Comparison of ENCODE assay signal across 22 cellular contexts in the genomic region with DNA sequence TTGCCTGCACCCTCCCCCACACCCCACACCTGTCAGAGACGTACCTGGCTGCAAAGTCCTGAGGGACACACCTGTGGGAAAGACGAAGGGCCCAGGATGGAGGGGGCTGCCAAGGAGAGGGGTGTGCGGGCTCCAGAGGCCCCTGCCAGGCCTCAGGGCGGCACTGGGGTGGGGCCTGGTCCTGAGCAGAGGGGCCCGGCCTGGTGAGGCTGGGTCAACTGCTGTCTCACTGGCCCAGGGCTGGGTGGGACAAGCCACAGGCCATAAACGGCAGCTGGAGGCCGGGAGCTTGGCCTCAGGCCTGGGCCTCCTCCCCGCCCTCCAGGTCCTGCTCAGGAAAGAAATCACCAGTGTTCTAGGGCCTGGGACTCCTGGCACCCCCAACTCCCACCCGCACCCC. TPM values are rescaled to one million over a fixed set of nuclear protein-coding genes. Genes with fewer than 3 reads are reported as not detected.
A peak's percentile ranks its signal among the peaks of the same experiment; 100 is the strongest.
DNase-seq lines count a peak whose midpoint lies in the region; ATAC-seq and TF ChIP-seq lines count a peak whose summit lies in the region.
"Had no signal": no experiment of that assay in that cellular context is flagged by ENCODE, and none has a peak within 500 bp of the region (broad histone marks: within the 10 kb centered on the region; RNA-seq: fewer than 3 reads in every experiment).

No MANE protein-coding gene starts in this region.

- H3K4me3 ChIP-seq in colonic mucosa: no peak overlapping the region
- no peak overlapping the region for H3K4me3 ChIP-seq in rectal smooth muscle tissue (ENCODE audit: low read length)
- H3K4me3 ChIP-seq in spleen: no peak overlapping the region
- H3K4me3 ChIP-seq: GM12878, HAP-1 had no signal

- H3K36me3 ChIP-seq in colonic mucosa (no peaks in the 10 kb centered on the region), rectal smooth muscle tissue (ENCODE audit: control insufficient read depth, insufficient read depth, low read length) (peaks cover 6% of the 10 kb centered on the region), spleen (no peaks in the 10 kb centered on the region)
- H3K36me3 ChIP-seq: BE2C, HAP-1 had no signal

- DNase-seq in colonic mucosa (peak; percentile 31), left colon (peak; percentile 49 to 68), A172 (ENCODE audit: low spot score) (no peak), spleen (no peak)
- DNase-seq: ACHN; BE2C; C1 segment of cervical spinal cord; CD4-positive, CD25-positive, alpha-beta regulatory T cell; CD8-positive, alpha-beta memory T cell; COR-L47; DMS 273 treated with DMSO at 0.1 percent for 48 hours; DMS53; DND-41; EL had no signal

- H3K27me3 ChIP-seq in colonic mucosa (no peaks in the 10 kb centered on the region), rectal smooth muscle tissue (ENCODE audit: control insufficient read depth, insufficient read depth, low read length) (no peaks in the 10 kb centered on the region), spleen (replicated peaks in 1 of 7) (peaks cover 0 to 38% (median 0%) of the 10 kb centered on the region in 7 donors)

- TF ChIP-seq CTCF in colonic mucosa (IDR thresholded peaks at IDR 0.05) (no peak), spleen (IDR thresholded peaks at IDR 0.05 in 8 of 11, conservative IDR thresholded peaks at IDR 0.05 in 3 of 11) (no peak)

- H3K9ac ChIP-seq in colonic mucosa (ENCODE audit: low read depth in 2 of 2, low read length in 2 of 2): no peak overlapping the region
- H3K9ac ChIP-seq in rectal smooth muscle tissue (ENCODE audit: low read length): no peak overlapping the region

- 78 to 84% (median 80%) methylated on average over 3 to 9 of the region's 9 CpGs for WGBS in spleen, 5 donors

- intact Hi-C loops in colonic mucosa (cut with DNase I) (no loop called here), left colon (cut with DNase I, micrococcal nuclease) (no loop called here), spleen (cut with DNase I; ENCODE audit: low total_unique reads) (no loop called here)

- ATAC-seq in left colon: peak; percentile 73
- no peak for ATAC-seq in HG03439 (IDR thresholded peaks at IDR 0.05; ENCODE audit: unreplicated experiment)
- ATAC-seq: GM12878 had no signal

- no peak for TF ChIP-seq POLR2A in spleen (IDR thresholded peaks at IDR 0.05)

- no peak overlapping the region for H3K27ac ChIP-seq in colonic mucosa
- peak overlapping the region; percentile 22 for H3K27ac ChIP-seq in rectal smooth muscle tissue (ENCODE audit: low read depth, low read length)
- H3K27ac ChIP-seq in spleen: no peak overlapping the region
- H3K27ac ChIP-seq: HL-60 had no signal

- no peaks in the 10 kb centered on the region for H3K9me3 ChIP-seq in colonic mucosa
- no peaks in the 10 kb centered on the region for H3K9me3 ChIP-seq in spleen
- H3K9me3 ChIP-seq: BE2C, HAP-1 had no signal

- H3K4me1 ChIP-seq in colonic mucosa (no peaks in the 10 kb centered on the region), rectal smooth muscle tissue (ENCODE audit: control insufficient read depth, insufficient read depth, low read length) (no peaks in the 10 kb centered on the region), spleen (no peaks in the 10 kb centered on the region)
- H3K4me1 ChIP-seq: BE2C, HAP-1 had no signal

RNA-seq across cellular contexts. Expression of a gene that starts 0.5 kb away (rescaled TPM):
- total RNA-seq in colonic mucosa (10 to 100 TPM; 32.6 to 34.3 TPM), left colon (100 to 1,000 TPM in 1 of 2 donors, 10 to 100 TPM in 1; 60.7 to 124 TPM), spleen (under 1 TPM in 1 of 7 donors, not detected in 6; 0.46 TPM)
- 2.9 and 4.3 TPM in 2 replicates for total RNA-seq in A172 (2014; rRNA removed; shearing (Covaris generic))
- not detected for polyA plus RNA-seq in spleen
- total RNA-seq: CD4-positive, CD25-positive, alpha-beta regulatory T cell; CD8-positive, alpha-beta memory T cell; G401; GM12878; H1; HT1080 had no signal
- polyA plus RNA-seq: CD4-positive, CD25-positive, alpha-beta regulatory T cell; CD8-positive, alpha-beta memory T cell; GM12878; H1 had no signal

RNA-seq across cellular contexts. Expression of a gene that starts 5.4 kb away (rescaled TPM):
- total RNA-seq in colonic mucosa (10 to 100 TPM; 39.1 to 92.9 TPM), left colon (10 to 100 TPM in 1 of 2 donors, 1 to 10 TPM in 1; 6.4 to 18.6 TPM), spleen (1 to 10 TPM in 4 of 7 donors, not detected in 3; 1.1 to 8.2 (median 4.5) TPM)
- 1.1 TPM in 1 of 2 replicates, not detected in the other for total RNA-seq in A172 (2014; rRNA removed; shearing (Covaris generic))
- under 1 TPM in 2 of 3 donors, not detected in 1; 0.29 to 0.50 TPM for polyA plus RNA-seq in spleen
- total RNA-seq: CD4-positive, CD25-positive, alpha-beta regulatory T cell; CD8-positive, alpha-beta memory T cell; G401; GM12878; H1; HT1080 had no signal
- polyA plus RNA-seq: CD4-positive, CD25-positive, alpha-beta regulatory T cell; CD8-positive, alpha-beta memory T cell; GM12878 had no signal

RNA-seq across cellular contexts. Expression of a gene that starts 15.9 kb away (rescaled TPM):
- total RNA-seq in colonic mucosa: 10 to 100 TPM; 30.4 to 62.1 TPM
- 10 to 100 TPM in 1 of 2 donors, 1 to 10 TPM in 1; 5.7 to 49.9 TPM for total RNA-seq in left colon
- total RNA-seq in A172 (2014; rRNA removed; shearing (Covaris generic)): 2.1 and 4.0 TPM in 2 replicates
- total RNA-seq in spleen: 10 to 100 TPM in 2 of 7 donors, 1 to 10 TPM in 3, under 1 TPM in 1, not detected in 1; 0.60 to 17.9 (median 1.8) TPM
- polyA plus RNA-seq in spleen: under 1 TPM; 0.26 to 0.65 (median 0.59) TPM
- total RNA-seq: CD4-positive, CD25-positive, alpha-beta regulatory T cell; CD8-positive, alpha-beta memory T cell; G401; GM12878; H1; HT1080 had no signal
- polyA plus RNA-seq: CD4-positive, CD25-positive, alpha-beta regulatory T cell; CD8-positive, alpha-beta memory T cell had no signal

RNA-seq across cellular contexts. Expression of a gene that starts 31.3 kb away (rescaled TPM):
- under 1 TPM; 0.19 to 0.64 TPM for total RNA-seq in colonic mucosa
- total RNA-seq in left colon: 1 to 10 TPM in 1 of 2 donors, under 1 TPM in 1; 0.18 to 2.8 TPM
- not detected in 2 replicates for total RNA-seq in A172 (2014; rRNA removed; shearing (Covaris generic))
- under 1 TPM in 1 of 7 donors, not detected in 6; 0.76 TPM for total RNA-seq in spleen
- polyA plus RNA-seq in spleen: under 1 TPM in 1 of 3 donors, not detected in 2; 0.11 TPM
- total RNA-seq: CD4-positive, CD25-positive, alpha-beta regulatory T cell; CD8-positive, alpha-beta memory T cell; G401; GM12878; H1; HT1080 had no signal
- polyA plus RNA-seq: CD4-positive, CD25-positive, alpha-beta regulatory T cell; CD8-positive, alpha-beta memory T cell; GM12878 had no signal

Comparison
In these comparisons a context has a peak if more than half of its experiments do, and no peak if none do; other contexts are left out.
1. DNase-seq: peak in colonic mucosa (single experiment) and left colon (2 of 2); none in A172 (single experiment) and spleen (single experiment).